In the genomic region with DNA sequence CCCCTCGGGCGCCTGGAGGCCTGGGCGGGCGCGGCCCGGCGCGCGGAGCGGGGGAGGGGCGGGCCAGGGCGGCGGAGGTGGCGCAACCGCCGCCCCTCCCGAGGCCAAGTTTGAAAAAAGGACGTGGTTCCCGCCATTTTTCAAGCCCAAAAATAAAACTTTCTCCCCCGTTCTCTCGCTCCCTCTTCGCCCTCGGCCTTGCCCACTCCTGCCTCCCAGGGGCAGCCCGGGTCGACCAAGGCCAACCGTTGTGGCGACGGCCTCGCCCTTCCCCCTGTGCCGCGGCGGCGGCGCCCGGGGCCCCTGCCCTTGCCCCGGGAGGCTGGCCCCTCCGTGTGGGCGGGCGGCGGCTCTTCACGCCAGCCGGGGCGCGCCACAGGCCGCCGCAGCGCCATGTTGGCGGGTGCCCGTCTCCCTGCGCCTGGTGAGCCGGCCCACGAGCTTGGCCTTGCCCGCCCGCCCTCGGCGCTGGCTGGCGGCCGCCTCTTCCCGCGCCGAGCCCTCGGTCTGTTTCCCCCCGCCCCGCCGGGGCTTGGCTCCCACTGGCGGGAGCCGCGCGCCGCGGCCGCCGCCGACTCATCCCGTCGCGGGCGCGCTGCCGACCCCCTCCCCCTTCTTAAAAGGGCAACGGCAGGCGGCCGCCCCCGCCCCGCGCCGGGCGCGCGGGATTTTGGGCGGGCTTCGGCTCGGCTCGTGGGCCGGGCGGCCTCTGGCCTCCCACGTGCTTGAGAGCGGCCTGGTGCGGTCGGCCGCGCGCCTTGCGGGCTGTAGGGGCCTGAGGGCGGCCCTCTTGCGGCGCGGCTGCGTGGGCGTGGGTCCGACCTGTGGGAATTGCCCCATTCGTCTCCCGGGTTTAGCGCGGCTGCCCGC, we compare ENCODE assay signal across 8 cellular contexts. TPM values are rescaled to one million over a fixed set of nuclear protein-coding genes. Genes with fewer than 3 reads are reported as not detected.
A peak's percentile ranks its signal among the peaks of the same experiment; 100 is the strongest.
DNase-seq lines count a peak whose midpoint lies in the region; ATAC-seq, FAIRE-seq and TF ChIP-seq lines count a peak whose summit lies in the region.

No MANE protein-coding gene starts in this region.

- H3K36me3 ChIP-seq in endothelial cell of umbilical vein (ENCODE audit: control insufficient read depth in 2 of 2, extremely low read depth in 1 of 2, insufficient read depth in 2 of 2, low read length in 2 of 2): no peaks in the 10 kb centered on the region

- ATAC-seq in GM18858 (IDR thresholded peaks at IDR 0.05; ENCODE audit: unreplicated experiment) (peak; percentile 24), HG03196 (IDR thresholded peaks at IDR 0.05; ENCODE audit: unreplicated experiment) (peak; percentile 22)

- peak overlapping the region; percentile 55 for H2AFZ ChIP-seq in endothelial cell of umbilical vein (ENCODE audit: low read depth, low read length)

- H3K4me2 ChIP-seq in endothelial cell of umbilical vein (ENCODE audit: insufficient read depth, low read length): peak overlapping the region; percentile 80

- no TSS peak for BruUV-seq in endothelial cell of umbilical vein (replicated peaks; lab: Mats Ljungman, UMichigan)

- peak; percentile 4 for FAIRE-seq in endothelial cell of umbilical vein (lab: Jason Lieb, UNC)

- H3K79me2 ChIP-seq in endothelial cell of umbilical vein (ENCODE audit: control insufficient read depth, insufficient read depth, low read length): peaks cover 62% of the 10 kb centered on the region

- H3K9ac ChIP-seq in endothelial cell of umbilical vein (replicated peaks; ENCODE audit: extremely low read depth, insufficient read depth, low read length): peak overlapping the region; percentile 95

- intact Hi-C loops in endothelial cell of umbilical vein (cut with micrococcal nuclease): no loop called here

- peak; percentile 63 for TF ChIP-seq POLR2A in endothelial cell of umbilical vein (IDR thresholded peaks at IDR 0.05; ENCODE audit: low read depth, low read length)

- peak; percentile 81 for DNase-seq in AG08395 (ENCODE audit: low spot score)
- peak; percentile 46 to 72 for DNase-seq in NOMO-1 (lab: John Stamatoyannopoulos, UW; ENCODE audit: unreplicated experiment in 2 of 2)
- DNase-seq in activated T-cell treated with anti-CD3 and anti-CD28 coated beads for 1 hour (ENCODE audit: low read depth): peak; percentile 68
- DNase-seq in endothelial cell of umbilical vein (ENCODE audit: low read depth, low spot score): peak; percentile 66
- DNase-seq in midbrain (lab: John Stamatoyannopoulos, UW): peak; percentile 78
- peak; percentile 62 to 74 for DNase-seq in stimulated activated CD8-positive, alpha-beta memory T cell treated with anti-CD3 and anti-CD28 coated beads, Interleukin-15, amount 100 ng/mL, for 4 hours (ENCODE audit: low read depth in 2 of 2)

- POLR2A ChIA-PET in endothelial cell of umbilical vein (lab: Charles Lee): interaction anchor here (1.1 kb wide), 1 partner anchor 62 kb away, joined by 3 read pairs; a partner anchor contains a TSS

- H3K9me3 ChIP-seq in endothelial cell of umbilical vein (replicated peaks; ENCODE audit: control insufficient read depth, insufficient read depth, low read length): no peaks in the 10 kb centered on the region

- dilution Hi-C loops in endothelial cell of umbilical vein (cut with MboI; ENCODE audit: extremely low pct_ligation_motif_present, low sequenced_read_pairs): no loop called here

- CTCF ChIA-PET in endothelial cell of umbilical vein (lab: Charles Lee): interaction anchor here (0.9 to 4.1 kb wide), 7 partner anchors 13 to 73 kb away, joined by 3 to 37 read pairs (median 8); a partner anchor contains a TSS

- H3K27ac ChIP-seq in endothelial cell of umbilical vein (ENCODE audit: insufficient read depth, low read depth, low read length): peak overlapping the region; percentile 94

- TF ChIP-seq CTCF in endothelial cell of umbilical vein (IDR thresholded peaks at IDR 0.05; ENCODE audit: extremely low read depth in 1 of 2, insufficient read depth in 1 of 2, low read depth in 1 of 2, low read length in 2 of 2): no peak

- peaks cover 24% of the 10 kb centered on the region for H3K4me1 ChIP-seq in endothelial cell of umbilical vein (ENCODE audit: control insufficient read depth, extremely low read depth, insufficient read depth, low read length)

- H3K27me3 ChIP-seq in endothelial cell of umbilical vein (ENCODE audit: control insufficient read depth in 2 of 2, insufficient read depth in 2 of 2, low read length in 2 of 2): no peaks in the 10 kb centered on the region

- no peaks in the 10 kb centered on the region for H3K9me1 ChIP-seq in endothelial cell of umbilical vein (replicated peaks; ENCODE audit: control insufficient read depth, extremely low read depth, insufficient read depth, low read length)

- H3K4me3 ChIP-seq in endothelial cell of umbilical vein (replicated peaks in 1 of 3; ENCODE audit: insufficient read depth in 1 of 3, low read depth in 1 of 3, low read length in 3 of 3): peak overlapping the region; percentile 34 to 75 (median 64)

- peaks cover 5% of the 10 kb centered on the region for H4K20me1 ChIP-seq in endothelial cell of umbilical vein (replicated peaks; ENCODE audit: control insufficient read depth, extremely low read depth, insufficient read depth, low read length)

TF ChIP-seq in endothelial cell of umbilical vein, 7 proteins besides CTCF, POLR2A, EP300 and RAD21:
- TF ChIP-seq JUN (IDR thresholded peaks at IDR 0.05; ENCODE audit: borderline replicate concordance, insufficient read depth, insufficient read length, low read depth) (no peak), POLR2AphosphoS5 (IDR thresholded peaks at IDR 0.05; ENCODE audit: insufficient read depth, low read depth, low read length) (peak; percentile 92), GATA2 (IDR thresholded peaks at IDR 0.05; ENCODE audit: insufficient read depth, insufficient read length, low read depth, low read length) (no peak), FOS (IDR thresholded peaks at IDR 0.05; ENCODE audit: borderline replicate concordance, insufficient read depth, low read length) (peak; percentile 15), MYC (IDR thresholded peaks at IDR 0.05; ENCODE audit: low read depth, low read length) (peak; percentile 21), EZH2 (IDR thresholded peaks at IDR 0.05; ENCODE audit: borderline replicate concordance, low read depth, low read length, severe bottlenecking) (no peak)
- TF ChIP-seq, protein P1, sequence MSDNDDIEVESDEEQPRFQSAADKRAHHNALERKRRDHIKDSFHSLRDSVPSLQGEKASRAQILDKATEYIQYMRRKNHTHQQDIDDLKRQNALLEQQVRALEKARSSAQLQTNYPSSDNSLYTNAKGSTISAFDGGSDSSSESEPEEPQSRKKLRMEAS (IDR thresholded peaks at IDR 0.05; ENCODE audit: insufficient read depth, insufficient read length): peak; percentile 91
TF ChIP-seq in endothelial cell of umbilical vein: peak in this region for 4.

RNA-seq across cellular contexts. Expression of a gene that starts 1.3 kb away (rescaled TPM):
- 152 and 173 TPM in 2 replicates for total RNA-seq in endothelial cell of umbilical vein
- polyA plus RNA-seq in endothelial cell of umbilical vein: 5.9 and 13.9 TPM in 2 replicates
- 46.4 and 47.0 TPM in 2 replicates for polyA plus RNA-seq in endothelial cell of umbilical vein (2011; cell fraction: cytosol; rRNA removed)
- polyA plus RNA-seq in endothelial cell of umbilical vein (2011; cell fraction: nucleus; rRNA removed): 20.7 and 29.1 TPM in 2 replicates
- 165 and 251 TPM in 2 replicates for polyA plus RNA-seq in endothelial cell of umbilical vein (2012)
- 12.8 and 21.7 TPM in 2 replicates for polyA minus RNA-seq in endothelial cell of umbilical vein
- 47.4 TPM for polyA minus RNA-seq in endothelial cell of umbilical vein (2011; cell fraction: cytosol; rRNA and poly(A)+ RNA removed)
- polyA minus RNA-seq in endothelial cell of umbilical vein (2011; cell fraction: nucleus; rRNA and poly(A)+ RNA removed): 17.1 and 20.9 TPM in 2 replicates

RNA-seq across cellular contexts. Expression of a gene that starts 46.5 kb away (rescaled TPM):
- total RNA-seq in endothelial cell of umbilical vein: not detected in 2 replicates
- not detected in 2 replicates for polyA plus RNA-seq in endothelial cell of umbilical vein
- not detected in 2 replicates for polyA plus RNA-seq in endothelial cell of umbilical vein (2011; cell fraction: cytosol; rRNA removed)
- not detected in 2 replicates for polyA plus RNA-seq in endothelial cell of umbilical vein (2011; cell fraction: nucleus; rRNA removed)
- polyA plus RNA-seq in endothelial cell of umbilical vein (2012): not detected in 2 replicates
- 0.15 and 0.68 TPM in 2 replicates for polyA minus RNA-seq in endothelial cell of umbilical vein
- polyA minus RNA-seq in endothelial cell of umbilical vein (2011; cell fraction: cytosol; rRNA and poly(A)+ RNA removed): not detected
- polyA minus RNA-seq in endothelial cell of umbilical vein (2011; cell fraction: nucleus; rRNA and poly(A)+ RNA removed): not detected in 2 replicates

Comparison
In these comparisons a context has a peak if more than half of its experiments do, and no peak if none do; other contexts are left out.
1. Peak in every context shown above with its lines: DNase-seq, ATAC-seq, H3K4me3 ChIP-seq and H3K27ac ChIP-seq.